26 cellular contexts compared by ENCODE assay signal in the genomic region with DNA sequence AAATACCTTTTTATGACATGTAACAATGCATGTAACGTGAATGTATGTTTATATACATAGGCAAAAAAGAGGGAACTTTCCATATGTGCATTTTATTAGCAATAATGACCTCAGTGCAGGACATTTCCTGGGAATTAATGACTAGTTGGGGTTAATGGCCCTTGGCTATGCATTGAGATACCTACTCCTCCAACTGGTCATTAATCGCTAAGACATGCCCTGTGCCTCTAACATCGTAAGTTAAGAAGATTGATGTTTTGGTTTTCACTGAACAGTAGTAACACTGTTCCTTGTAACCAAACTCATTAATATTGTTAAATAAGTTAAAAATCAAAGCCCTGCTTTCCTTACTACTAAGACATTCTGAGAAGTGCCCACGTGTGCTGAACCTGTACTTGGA.
"Had no signal": no experiment of that assay in that cellular context is flagged by ENCODE, and none has a peak within 500 bp of the region (broad histone marks: within the 10 kb centered on the region; RNA-seq: fewer than 3 reads in every experiment).

No MANE protein-coding gene starts in this region.

- H3K4me3 ChIP-seq: left lung, lower lobe of right lung, ovary, right atrium auricular region, skin epidermis, suprapubic skin, thoracic aorta, tibial artery, uterus had no signal

- H3K36me3 Mint-ChIP-seq: naive thymus-derived CD8-positive, alpha-beta T cell; stimulated activated effector memory CD8-positive, alpha-beta T cell treated with anti-CD3 and anti-CD28 coated beads, Interleukin-12 subunit alpha, Interleukin-12 subunit beta, amount 100 ng/mL, for 72 hours had no signal

- H3K27me3 ChIP-seq: left lung, ovary, right atrium auricular region, suprapubic skin, tibial artery, uterus had no signal

- H3K27ac ChIP-seq: left lung, lower lobe of right lung, ovary, right atrium auricular region, skin epidermis, suprapubic skin, thoracic aorta, tibial artery, uterus had no signal

- H3K4me1 ChIP-seq: left lung, lower lobe of right lung, right atrium auricular region, suprapubic skin, tibial artery, uterus had no signal

- H3K4me1 Mint-ChIP-seq: naive thymus-derived CD8-positive, alpha-beta T cell; stimulated activated effector memory CD8-positive, alpha-beta T cell treated with anti-CD3 and anti-CD28 coated beads, Interleukin-12 subunit alpha, Interleukin-12 subunit beta, amount 100 ng/mL, for 72 hours had no signal

- H3K9me3 ChIP-seq: left lung, lower lobe of right lung, ovary, right atrium auricular region, suprapubic skin, thoracic aorta, tibial artery, uterus had no signal

- ATAC-seq: left cardiac atrium; left lung; lower lobe of right lung; naive thymus-derived CD8-positive, alpha-beta T cell; sciatic nerve; stimulated activated effector memory CD8-positive, alpha-beta T cell treated with anti-CD3 and anti-CD28 coated beads, Interleukin-12 subunit alpha, Interleukin-12 subunit beta, amount 100 ng/mL, for 72 hours had no signal

- H3K9me3 Mint-ChIP-seq: stimulated activated naive CD8-positive, alpha-beta T cell treated with anti-CD3 and anti-CD28 coated beads, Interleukin-15, Interleukin-2, amounts not matched to agents 100 ng/mL and 50 ng/mL, for 24 hours had no signal

- H3K27me3 Mint-ChIP-seq: naive thymus-derived CD8-positive, alpha-beta T cell; progenitor cell of endocrine pancreas; stimulated activated naive CD8-positive, alpha-beta T cell treated with anti-CD3 and anti-CD28 coated beads, Interleukin-15, Interleukin-2, amounts not matched to agents 100 ng/mL and 50 ng/mL, for 24 hours; type B pancreatic cell had no signal

- H3K36me3 ChIP-seq: left lung, lower lobe of right lung, ovary, right atrium auricular region, suprapubic skin, thoracic aorta, tibial artery, uterus had no signal

- H3K27ac Mint-ChIP-seq: naive thymus-derived CD8-positive, alpha-beta T cell; progenitor cell of endocrine pancreas; stimulated activated effector memory CD8-positive, alpha-beta T cell treated with anti-CD3 and anti-CD28 coated beads, Interleukin-12 subunit alpha, Interleukin-12 subunit beta, amount 100 ng/mL, for 72 hours; stimulated activated naive CD8-positive, alpha-beta T cell treated with anti-CD3 and anti-CD28 coated beads, Interleukin-15, Interleukin-2, amounts not matched to agents 100 ng/mL and 50 ng/mL, for 24 hours had no signal

- DNase-seq: hippocampal formation; kidney glomerular epithelial cell; left cardiac atrium; left lung; lower lobe of right lung; mammary epithelial cell; mesenchymal stem cell; midbrain; naive thymus-derived CD8-positive, alpha-beta T cell; ovary; stimulated activated CD4-positive, alpha-beta T cell treated with anti-CD3 and anti-CD28 coated beads, Interleukin-12 subunit alpha, Interleukin-12 subunit beta, amount 100 ng/mL, for 4 hours; stimulated activated CD4-positive, alpha-beta T cell treated with anti-CD3 and anti-CD28 coated beads, Interleukin-15, amount 100 ng/mL, for 24 hours; stimulated activated CD4-positive, alpha-beta T cell treated with anti-CD3 and anti-CD28 coated beads, Interleukin-2, amount 100 ng/mL, for 24 hours; stimulated activated CD4-positive, alpha-beta T cell treated with anti-CD3 and anti-CD28 coated beads, Interleukin-4, amount 100 ng/mL, for 24 hours; stimulated activated naive CD4-positive, alpha-beta T cell; tibial artery; uterus had no signal

- H3K4me3 Mint-ChIP-seq: naive thymus-derived CD8-positive, alpha-beta T cell; stimulated activated effector memory CD8-positive, alpha-beta T cell treated with anti-CD3 and anti-CD28 coated beads, Interleukin-12 subunit alpha, Interleukin-12 subunit beta, amount 100 ng/mL, for 72 hours; stimulated activated naive CD8-positive, alpha-beta T cell treated with anti-CD3 and anti-CD28 coated beads, Interleukin-15, Interleukin-2, amounts not matched to agents 100 ng/mL and 50 ng/mL, for 24 hours had no signal
